ENCODE assay signal across 20 cellular contexts in genomic region chr5:17828709-17829108, GRCh38.
"Had no signal": no experiment of that assay in that cellular context is flagged by ENCODE, and none has a peak within 500 bp of the region (broad histone marks: within the 10 kb centered on the region; RNA-seq: fewer than 3 reads in every experiment).

No MANE protein-coding gene starts in this region.

- H3K27me3 Mint-ChIP-seq: activated naive CD8-positive, alpha-beta T cell treated with anti-CD3 and anti-CD28 coated beads for 36 hours; central memory CD8-positive, alpha-beta T cell; dendritic cell treated with granulocyte-macrophage colony-stimulating factor and Interleukin-4, amounts not matched to agents 40 ng/mL and 50 ng/mL, for 4 days; effector memory CD8-positive, alpha-beta T cell had no signal

- H3K36me3 ChIP-seq: thoracic aorta had no signal

- H3K27ac ChIP-seq: thoracic aorta had no signal

- H3K9me3 Mint-ChIP-seq: activated naive CD8-positive, alpha-beta T cell treated with anti-CD3 and anti-CD28 coated beads for 36 hours; dendritic cell treated with granulocyte-macrophage colony-stimulating factor and Interleukin-4, amounts not matched to agents 40 ng/mL and 50 ng/mL, for 4 days; nephron progenitor cell had no signal

- ATAC-seq: activated CD4-positive, CD25-positive, alpha-beta regulatory T cell treated with anti-CD3 and anti-CD28 coated beads, Interleukin-2, amount 50 U/mL, for 24 hours; effector memory CD8-positive, alpha-beta T cell; left lobe of liver; stimulated activated naive CD8-positive, alpha-beta T cell treated with anti-CD3 and anti-CD28 coated beads, Interleukin-15, Interleukin-2, amounts not matched to agents 100 U/mL and 50 U/mL, for 24 hours had no signal

- H3K27ac Mint-ChIP-seq: activated naive CD8-positive, alpha-beta T cell treated with anti-CD3 and anti-CD28 coated beads for 36 hours; dendritic cell treated with granulocyte-macrophage colony-stimulating factor and Interleukin-4, amounts not matched to agents 40 ng/mL and 50 ng/mL, for 4 days; effector memory CD8-positive, alpha-beta T cell; nephron progenitor cell had no signal

- H3K4me1 Mint-ChIP-seq: activated naive CD8-positive, alpha-beta T cell treated with anti-CD3 and anti-CD28 coated beads for 36 hours; central memory CD8-positive, alpha-beta T cell; nephron progenitor cell had no signal

- H3K4me3 Mint-ChIP-seq: activated naive CD8-positive, alpha-beta T cell treated with anti-CD3 and anti-CD28 coated beads for 36 hours; central memory CD8-positive, alpha-beta T cell; dendritic cell treated with granulocyte-macrophage colony-stimulating factor and Interleukin-4, amounts not matched to agents 40 ng/mL and 50 ng/mL, for 4 days; effector memory CD8-positive, alpha-beta T cell; nephron progenitor cell had no signal

- H3K4me3 ChIP-seq: thoracic aorta had no signal

- FAIRE-seq: islet of Langerhans had no signal

- DNase-seq: activated CD4-positive, alpha-beta T cell treated with anti-CD3 and anti-CD28 coated beads, Interleukin-2, amount 50 U/mL, for 4 hours; activated effector memory CD4-positive, alpha-beta T cell treated with anti-CD3 and anti-CD28 coated beads, Interleukin-2, amount 50 U/mL, for 16 hours; activated naive CD8-positive, alpha-beta T cell treated with anti-CD3 and anti-CD28 coated beads for 36 hours; activated T-cell treated with anti-CD3 and anti-CD28 coated beads, Interleukin-2, amount 50 U/mL, for 1 hour; aorta; effector memory CD8-positive, alpha-beta T cell; erythroblast; glutamatergic neuron; mesenchymal stem cell; nephron progenitor cell; stimulated activated CD4-positive, alpha-beta T cell treated with anti-CD3 and anti-CD28 coated beads, Interleukin-4, amount 100 ng/mL, for 1 hour; stimulated activated CD8-positive, alpha-beta memory T cell treated with anti-CD3 and anti-CD28 coated beads, Interleukin-4, amount 100 ng/mL, for 48 hours; stimulated activated naive CD8-positive, alpha-beta T cell treated with anti-CD3 and anti-CD28 coated beads, Interleukin-15, Interleukin-2, amounts not matched to agents 100 U/mL and 50 U/mL, for 24 hours; T-helper 2 cell had no signal

- H3K9me3 ChIP-seq: thoracic aorta had no signal

- H3K36me3 Mint-ChIP-seq: activated naive CD8-positive, alpha-beta T cell treated with anti-CD3 and anti-CD28 coated beads for 36 hours had no signal
